In genomic region chr17:82117139-82118090, GRCh38 we compare ENCODE assay signal across 1 cellular context.
A peak's percentile ranks its signal among the peaks of the same experiment; 100 is the strongest.
TF ChIP-seq lines count a peak whose summit lies in the region.

No MANE protein-coding gene starts in this region.

TF ChIP-seq in HepG2, 621 proteins besides CTCF, POLR2A, EP300 and RAD21 (continued from another document and continues in another):
- TF ChIP-seq PAXIP1 (CRISPR knock-in tag; conservative IDR thresholded peaks at IDR 0.05) (peak; percentile 91), SMAD9 (CRISPR knock-in tag; IDR thresholded peaks at IDR 0.05) (no peak), ZNF563 (CRISPR knock-in tag; IDR thresholded peaks at IDR 0.05) (peak; percentile 77), NRL (CRISPR knock-in tag; IDR thresholded peaks at IDR 0.05; ENCODE audit: borderline replicate concordance) (no peak), BCL6 (CRISPR knock-in tag; IDR thresholded peaks at IDR 0.05) (peak; percentile 54; the same call in 1 of the 2 replicates), ZNF75D (CRISPR knock-in tag; IDR thresholded peaks at IDR 0.05; ENCODE audit: borderline replicate concordance) (no peak), SP2 (CRISPR knock-in tag; IDR thresholded peaks at IDR 0.05) (no peak), MYC (CRISPR knock-in tag; IDR thresholded peaks at IDR 0.05; ENCODE audit: borderline replicate concordance) (peak; percentile 16; the same call in 1 of the 2 replicates), ZNF574 (CRISPR knock-in tag; IDR thresholded peaks at IDR 0.05) (peak; percentile 38; the same call in 1 of the 2 replicates), ZNF772 (CRISPR knock-in tag; IDR thresholded peaks at IDR 0.05) (0 out of 2 replicates have a peak, but pooled peaks have one; percentile 58), ARHGAP35 (CRISPR knock-in tag; IDR thresholded peaks at IDR 0.05; ENCODE audit: borderline replicate concordance) (no peak), HOXA3 (CRISPR knock-in tag; IDR thresholded peaks at IDR 0.05) (peak; percentile 53), ZMYM2 (CRISPR knock-in tag; IDR thresholded peaks at IDR 0.05) (no peak), CEBPB (IDR thresholded peaks at IDR 0.05; ENCODE audit: borderline replicate concordance, low read depth, low read length) (peak; percentile 74), PPARG (CRISPR knock-in tag; conservative IDR thresholded peaks at IDR 0.05) (peak; percentile 42; the same call in 1 of the 2 replicates), MIXL1 (CRISPR knock-in tag; IDR thresholded peaks at IDR 0.05) (peak; percentile 39; the same call in 1 of the 2 replicates), NONO (IDR thresholded peaks at IDR 0.05) (no peak), NONO (CRISPR knock-in tag; conservative IDR thresholded peaks at IDR 0.05) (peak; percentile 56; the same call in 1 of the 2 replicates), YEATS4 (CRISPR knock-in tag; IDR thresholded peaks at IDR 0.05; ENCODE audit: borderline replicate concordance) (no peak), MLX (CRISPR knock-in tag; IDR thresholded peaks at IDR 0.05) (peak; percentile 93), NR2F6 (IDR thresholded peaks at IDR 0.05) (peak; percentile 72), NR2F6 (CRISPR knock-in tag; IDR thresholded peaks at IDR 0.05) (peak; percentile 55; the same call in 1 of the 2 replicates), RXRB (CRISPR knock-in tag; IDR thresholded peaks at IDR 0.05; ENCODE audit: borderline replicate concordance) (peak; percentile 84), TEAD2 (CRISPR knock-in tag; IDR thresholded peaks at IDR 0.05) (no peak), HIVEP1 (CRISPR knock-in tag; IDR thresholded peaks at IDR 0.05) (no peak), MAZ (IDR thresholded peaks at IDR 0.05; ENCODE audit: borderline replicate concordance, low read depth, low read length) (no peak), MAZ (CRISPR knock-in tag; IDR thresholded peaks at IDR 0.05; ENCODE audit: low read depth) (peak; percentile 77), ZNF253 (CRISPR knock-in tag; IDR thresholded peaks at IDR 0.05; ENCODE audit: borderline replicate concordance) (no peak), RXRA (CRISPR knock-in tag; IDR thresholded peaks at IDR 0.05) (peak; percentile 51), HNF4A (CRISPR knock-in tag; IDR thresholded peaks at IDR 0.05) (peak; percentile 75), ZBTB38 (CRISPR knock-in tag; IDR thresholded peaks at IDR 0.05) (peak; percentile 58), NFE2L2 (IDR thresholded peaks at IDR 0.05; ENCODE audit: low read length) (no peak)
- TF ChIP-seq, protein P1, sequence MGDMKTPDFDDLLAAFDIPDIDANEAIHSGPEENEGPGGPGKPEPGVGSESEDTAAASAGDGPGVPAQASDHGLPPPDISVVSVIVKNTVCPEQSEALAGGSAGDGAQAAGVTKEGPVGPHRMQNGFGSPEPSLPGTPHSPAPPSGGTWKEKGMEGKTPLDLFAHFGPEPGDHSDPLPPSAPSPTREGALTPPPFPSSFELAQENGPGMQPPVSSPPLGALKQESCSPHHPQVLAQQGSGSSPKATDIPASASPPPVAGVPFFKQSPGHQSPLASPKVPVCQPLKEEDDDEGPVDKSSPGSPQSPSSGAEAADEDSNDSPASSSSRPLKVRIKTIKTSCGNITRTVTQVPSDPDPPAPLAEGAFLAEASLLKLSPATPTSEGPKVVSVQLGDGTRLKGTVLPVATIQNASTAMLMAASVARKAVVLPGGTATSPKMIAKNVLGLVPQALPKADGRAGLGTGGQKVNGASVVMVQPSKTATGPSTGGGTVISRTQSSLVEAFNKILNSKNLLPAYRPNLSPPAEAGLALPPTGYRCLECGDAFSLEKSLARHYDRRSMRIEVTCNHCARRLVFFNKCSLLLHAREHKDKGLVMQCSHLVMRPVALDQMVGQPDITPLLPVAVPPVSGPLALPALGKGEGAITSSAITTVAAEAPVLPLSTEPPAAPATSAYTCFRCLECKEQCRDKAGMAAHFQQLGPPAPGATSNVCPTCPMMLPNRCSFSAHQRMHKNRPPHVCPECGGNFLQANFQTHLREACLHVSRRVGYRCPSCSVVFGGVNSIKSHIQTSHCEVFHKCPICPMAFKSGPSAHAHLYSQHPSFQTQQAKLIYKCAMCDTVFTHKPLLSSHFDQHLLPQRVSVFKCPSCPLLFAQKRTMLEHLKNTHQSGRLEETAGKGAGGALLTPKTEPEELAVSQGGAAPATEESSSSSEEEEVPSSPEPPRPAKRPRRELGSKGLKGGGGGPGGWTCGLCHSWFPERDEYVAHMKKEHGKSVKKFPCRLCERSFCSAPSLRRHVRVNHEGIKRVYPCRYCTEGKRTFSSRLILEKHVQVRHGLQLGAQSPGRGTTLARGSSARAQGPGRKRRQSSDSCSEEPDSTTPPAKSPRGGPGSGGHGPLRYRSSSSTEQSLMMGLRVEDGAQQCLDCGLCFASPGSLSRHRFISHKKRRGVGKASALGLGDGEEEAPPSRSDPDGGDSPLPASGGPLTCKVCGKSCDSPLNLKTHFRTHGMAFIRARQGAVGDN (CRISPR knock-in tag; IDR thresholded peaks at IDR 0.05): peak; percentile 50
- TF ChIP-seq, protein P2, sequence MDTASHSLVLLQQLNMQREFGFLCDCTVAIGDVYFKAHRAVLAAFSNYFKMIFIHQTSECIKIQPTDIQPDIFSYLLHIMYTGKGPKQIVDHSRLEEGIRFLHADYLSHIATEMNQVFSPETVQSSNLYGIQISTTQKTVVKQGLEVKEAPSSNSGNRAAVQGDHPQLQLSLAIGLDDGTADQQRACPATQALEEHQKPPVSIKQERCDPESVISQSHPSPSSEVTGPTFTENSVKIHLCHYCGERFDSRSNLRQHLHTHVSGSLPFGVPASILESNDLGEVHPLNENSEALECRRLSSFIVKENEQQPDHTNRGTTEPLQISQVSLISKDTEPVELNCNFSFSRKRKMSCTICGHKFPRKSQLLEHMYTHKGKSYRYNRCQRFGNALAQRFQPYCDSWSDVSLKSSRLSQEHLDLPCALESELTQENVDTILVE (CRISPR knock-in tag; IDR thresholded peaks at IDR 0.05): no peak
- TF ChIP-seq, protein P3, sequence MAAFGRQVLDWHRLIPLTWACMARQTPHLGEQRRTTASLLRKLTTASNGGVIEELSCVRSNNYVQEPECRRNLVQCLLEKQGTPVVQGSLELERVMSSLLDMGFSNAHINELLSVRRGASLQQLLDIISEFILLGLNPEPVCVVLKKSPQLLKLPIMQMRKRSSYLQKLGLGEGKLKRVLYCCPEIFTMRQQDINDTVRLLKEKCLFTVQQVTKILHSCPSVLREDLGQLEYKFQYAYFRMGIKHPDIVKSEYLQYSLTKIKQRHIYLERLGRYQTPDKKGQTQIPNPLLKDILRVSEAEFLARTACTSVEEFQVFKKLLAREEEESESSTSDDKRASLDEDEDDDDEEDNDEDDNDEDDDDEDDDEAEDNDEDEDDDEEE (CRISPR knock-in tag; IDR thresholded peaks at IDR 0.05): 0 out of 2 replicates have a peak, but pooled peaks have one; percentile 64
- TF ChIP-seq, protein P4, sequence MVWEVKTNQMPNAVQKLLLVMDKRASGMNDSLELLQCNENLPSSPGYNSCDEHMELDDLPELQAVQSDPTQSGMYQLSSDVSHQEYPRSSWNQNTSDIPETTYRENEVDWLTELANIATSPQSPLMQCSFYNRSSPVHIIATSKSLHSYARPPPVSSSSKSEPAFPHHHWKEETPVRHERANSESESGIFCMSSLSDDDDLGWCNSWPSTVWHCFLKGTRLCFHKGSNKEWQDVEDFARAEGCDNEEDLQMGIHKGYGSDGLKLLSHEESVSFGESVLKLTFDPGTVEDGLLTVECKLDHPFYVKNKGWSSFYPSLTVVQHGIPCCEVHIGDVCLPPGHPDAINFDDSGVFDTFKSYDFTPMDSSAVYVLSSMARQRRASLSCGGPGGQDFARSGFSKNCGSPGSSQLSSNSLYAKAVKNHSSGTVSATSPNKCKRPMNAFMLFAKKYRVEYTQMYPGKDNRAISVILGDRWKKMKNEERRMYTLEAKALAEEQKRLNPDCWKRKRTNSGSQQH (CRISPR knock-in tag; IDR thresholded peaks at IDR 0.05; ENCODE audit: low read depth): peak; percentile 70; the same call in 1 of the 2 replicates
- TF ChIP-seq, protein P5, sequence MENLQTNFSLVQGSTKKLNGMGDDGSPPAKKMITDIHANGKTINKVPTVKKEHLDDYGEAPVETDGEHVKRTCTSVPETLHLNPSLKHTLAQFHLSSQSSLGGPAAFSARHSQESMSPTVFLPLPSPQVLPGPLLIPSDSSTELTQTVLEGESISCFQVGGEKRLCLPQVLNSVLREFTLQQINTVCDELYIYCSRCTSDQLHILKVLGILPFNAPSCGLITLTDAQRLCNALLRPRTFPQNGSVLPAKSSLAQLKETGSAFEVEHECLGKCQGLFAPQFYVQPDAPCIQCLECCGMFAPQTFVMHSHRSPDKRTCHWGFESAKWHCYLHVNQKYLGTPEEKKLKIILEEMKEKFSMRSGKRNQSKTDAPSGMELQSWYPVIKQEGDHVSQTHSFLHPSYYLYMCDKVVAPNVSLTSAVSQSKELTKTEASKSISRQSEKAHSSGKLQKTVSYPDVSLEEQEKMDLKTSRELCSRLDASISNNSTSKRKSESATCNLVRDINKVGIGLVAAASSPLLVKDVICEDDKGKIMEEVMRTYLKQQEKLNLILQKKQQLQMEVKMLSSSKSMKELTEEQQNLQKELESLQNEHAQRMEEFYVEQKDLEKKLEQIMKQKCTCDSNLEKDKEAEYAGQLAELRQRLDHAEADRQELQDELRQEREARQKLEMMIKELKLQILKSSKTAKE (CRISPR knock-in tag; IDR thresholded peaks at IDR 0.05; ENCODE audit: borderline replicate concordance): peak; percentile 44; the same call in 1 of the 2 replicates
- TF ChIP-seq, protein P6, sequence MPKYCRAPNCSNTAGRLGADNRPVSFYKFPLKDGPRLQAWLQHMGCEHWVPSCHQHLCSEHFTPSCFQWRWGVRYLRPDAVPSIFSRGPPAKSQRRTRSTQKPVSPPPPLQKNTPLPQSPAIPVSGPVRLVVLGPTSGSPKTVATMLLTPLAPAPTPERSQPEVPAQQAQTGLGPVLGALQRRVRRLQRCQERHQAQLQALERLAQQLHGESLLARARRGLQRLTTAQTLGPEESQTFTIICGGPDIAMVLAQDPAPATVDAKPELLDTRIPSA (CRISPR knock-in tag; IDR thresholded peaks at IDR 0.05; ENCODE audit: borderline replicate concordance): no peak
